16 cellular contexts compared by ENCODE assay signal in genomic region chr3:113194747-113195400, GRCh38. TPM values are rescaled to one million over a fixed set of nuclear protein-coding genes. Genes with fewer than 3 reads are reported as not detected.
DNase-seq lines count a peak whose midpoint lies in the region; ATAC-seq and TF ChIP-seq lines count a peak whose summit lies in the region.
"Had no signal": no experiment of that assay in that cellular context is flagged by ENCODE, and none has a peak within 500 bp of the region (broad histone marks: within the 10 kb centered on the region; RNA-seq: fewer than 3 reads in every experiment).

No MANE protein-coding gene starts in this region.

- no peak overlapping the region for H3K4me2 ChIP-seq in OCI-LY7 (ENCODE audit: low read length)

- H3K27ac Mint-ChIP-seq in activated CD8-positive, alpha-beta T cell treated with anti-CD3 and anti-CD28 coated beads for 36 hours: no peak overlapping the region
- H3K27ac Mint-ChIP-seq: activated CD4-positive, alpha-beta T cell treated with anti-CD3 and anti-CD28 coated beads, Interleukin-2, amount 10 ng/mL, durations not matched to agents 24 days and 14 days; IgD-negative memory B cell; memory B cell had no signal

- no peaks in the 10 kb centered on the region for H3K27me3 ChIP-seq in muscle layer of duodenum (ENCODE audit: low read depth, low read length)

- no TSS peak for BruUV-seq in OCI-LY7 (replicated peaks; lab: Mats Ljungman, UMichigan)

- no peaks in the 10 kb centered on the region for H3K9me3 Mint-ChIP-seq in activated CD8-positive, alpha-beta T cell treated with anti-CD3 and anti-CD28 coated beads for 36 hours
- H3K9me3 Mint-ChIP-seq: activated CD4-positive, alpha-beta T cell treated with anti-CD3 and anti-CD28 coated beads, Interleukin-2, amount 10 ng/mL, durations not matched to agents 24 days and 14 days; activated T-cell treated with anti-CD3 and anti-CD28 coated beads, Interleukin-2, amount 50 U/mL, for 4 hours; memory B cell had no signal

- H3K4me3 ChIP-seq in choroid plexus epithelial cell (ENCODE audit: low read depth, low read length): no peak overlapping the region
- no peak overlapping the region for H3K4me3 ChIP-seq in muscle layer of duodenum (ENCODE audit: low read depth in 1 of 2, low read length in 2 of 2)
- no peak overlapping the region for H3K4me3 ChIP-seq in OCI-LY7 (ENCODE audit: low read depth, low read length, poor library complexity, severe bottlenecking)

- CTCF ChIA-PET in activated CD8-positive, alpha-beta T cell treated with anti-CD3 and anti-CD28 coated beads for 36 hours (lab: Charles Lee): interaction anchor here (1.2 kb wide), 1 partner anchor 93 kb away, joined by 5 read pairs; no protein-coding TSS in a partner anchor
- CTCF ChIA-PET in OCI-LY7 (lab: Charles Lee; ENCODE audit: unreplicated experiment): interaction anchor here (1.0 kb wide), 1 partner anchor 18 kb away, joined by 3 read pairs; no protein-coding TSS in a partner anchor

- no peaks in the 10 kb centered on the region for H3K4me1 Mint-ChIP-seq in activated CD8-positive, alpha-beta T cell treated with anti-CD3 and anti-CD28 coated beads for 36 hours (ENCODE audit: low read depth)
- H3K4me1 Mint-ChIP-seq: activated CD4-positive, alpha-beta T cell treated with anti-CD3 and anti-CD28 coated beads, Interleukin-2, amount 10 ng/mL, durations not matched to agents 24 days and 14 days; IgD-negative memory B cell; memory B cell had no signal

- intact Hi-C loops in activated CD8-positive, alpha-beta T cell treated with anti-CD3 and anti-CD28 coated beads for 36 hours (cut with micrococcal nuclease): no loop called here
- intact Hi-C loops in OCI-LY7 (cut with micrococcal nuclease; ENCODE audit: unreplicated experiment): no loop called here

- POLR2A ChIA-PET in activated CD8-positive, alpha-beta T cell treated with anti-CD3 and anti-CD28 coated beads for 36 hours (lab: Charles Lee): interaction anchor here (1.2 kb wide), 1 partner anchor 48 kb away, joined by 3 read pairs; no protein-coding TSS in a partner anchor
- POLR2A ChIA-PET in OCI-LY7 (lab: Charles Lee): no interaction called here

- H3K9me2 ChIP-seq in OCI-LY7 (ENCODE audit: insufficient read depth, low read length): no peaks in the 10 kb centered on the region

- DNase-seq in DMS79 (lab: John Stamatoyannopoulos, UW) (peak; percentile 88), NCI-H1694 (lab: John Stamatoyannopoulos, UW) (peak; percentile 26), choroid plexus epithelial cell (ENCODE audit: low read depth) (peak; percentile 6), OCI-LY7 (ENCODE audit: low spot score) (no peak)
- DNase-seq in activated CD8-positive, alpha-beta T cell treated with anti-CD3 and anti-CD28 coated beads for 36 hours: no peak
- DNase-seq: activated CD4-positive, alpha-beta T cell treated with anti-CD3 and anti-CD28 coated beads, Interleukin-2, amount 10 ng/mL, durations not matched to agents 24 days and 14 days; activated T-cell treated with anti-CD3 and anti-CD28 coated beads, Interleukin-2, amount 50 U/mL, for 4 hours; amniotic stem cell; NK-92 treated with Interleukin-12 subunit alpha and Interleukin-12 subunit beta, amount 100 ng/mL, for 24 hours; small intestine had no signal

- H4K20me1 ChIP-seq in OCI-LY7 (ENCODE audit: insufficient read depth, low read length): no peaks in the 10 kb centered on the region

- no peak for ATAC-seq in HG03469 (IDR thresholded peaks at IDR 0.05; ENCODE audit: unreplicated experiment)
- ATAC-seq in activated CD8-positive, alpha-beta T cell treated with anti-CD3 and anti-CD28 coated beads for 36 hours: no peak
- ATAC-seq in GM21515 (IDR thresholded peaks at IDR 0.05; ENCODE audit: unreplicated experiment): no peak
- ATAC-seq: activated T-cell treated with anti-CD3 and anti-CD28 coated beads, Interleukin-2, amount 50 U/mL, for 4 hours; Right ventricle myocardium inferior had no signal

- H3K4me1 ChIP-seq in muscle layer of duodenum (ENCODE audit: control insufficient read depth in 1 of 2, insufficient read depth in 2 of 2, low read length in 2 of 2): peaks cover 0 to 22% of the 10 kb centered on the region in 2 donors
- H3K4me1 ChIP-seq in OCI-LY7 (ENCODE audit: insufficient read depth, low read length, poor library complexity, severe bottlenecking): no peaks in the 10 kb centered on the region

- H3K36me3 Mint-ChIP-seq in activated CD8-positive, alpha-beta T cell treated with anti-CD3 and anti-CD28 coated beads for 36 hours (ENCODE audit: low read depth): no peaks in the 10 kb centered on the region
- H3K36me3 Mint-ChIP-seq: IgD-negative memory B cell, memory B cell had no signal

- H3K9me3 ChIP-seq in muscle layer of duodenum (ENCODE audit: control insufficient read depth in 1 of 2, low read length in 2 of 2) (no peaks in the 10 kb centered on the region), OCI-LY7 (ENCODE audit: low read length) (no peaks in the 10 kb centered on the region)

- H2AFZ ChIP-seq in OCI-LY7 (ENCODE audit: low read length): no peak overlapping the region

- H3K36me3 ChIP-seq in muscle layer of duodenum (ENCODE audit: control insufficient read depth in 1 of 2, insufficient read depth in 2 of 2, low read length in 2 of 2) (no peaks in the 10 kb centered on the region), OCI-LY7 (ENCODE audit: insufficient read depth, low read length) (no peaks in the 10 kb centered on the region)

- TF ChIP-seq CTCF in choroid plexus epithelial cell (conservative IDR thresholded peaks at IDR 0.05; ENCODE audit: low read depth, low read length) (no peak), OCI-LY7 (conservative IDR thresholded peaks at IDR 0.05; ENCODE audit: low read length) (no peak)
- TF ChIP-seq CTCF in activated CD8-positive, alpha-beta T cell treated with anti-CD3 and anti-CD28 coated beads for 36 hours (IDR thresholded peaks at IDR 0.05): no peak

- H3K27ac ChIP-seq in muscle layer of duodenum (ENCODE audit: low read length): peak overlapping the region; percentile 70
- no peak overlapping the region for H3K27ac ChIP-seq in OCI-LY7 (ENCODE audit: low read depth, low read length, poor library complexity, severe bottlenecking)

- no peak overlapping the region for H3K4me3 Mint-ChIP-seq in activated CD8-positive, alpha-beta T cell treated with anti-CD3 and anti-CD28 coated beads for 36 hours
- H3K4me3 Mint-ChIP-seq: activated CD4-positive, alpha-beta T cell treated with anti-CD3 and anti-CD28 coated beads, Interleukin-2, amount 10 ng/mL, durations not matched to agents 24 days and 14 days; activated T-cell treated with anti-CD3 and anti-CD28 coated beads, Interleukin-2, amount 50 U/mL, for 4 hours; IgD-negative memory B cell; memory B cell had no signal

- peaks cover 3% of the 10 kb centered on the region for H3K27me3 Mint-ChIP-seq in activated CD8-positive, alpha-beta T cell treated with anti-CD3 and anti-CD28 coated beads for 36 hours
- H3K27me3 Mint-ChIP-seq: IgD-negative memory B cell had no signal

- no peaks in the 10 kb centered on the region for H3K79me2 ChIP-seq in OCI-LY7 (ENCODE audit: insufficient read depth, low read depth, low read length)

RNA-seq across cellular contexts. Expression of gene BOC, which starts 16.5 kb away (rescaled TPM):
- under 1 TPM; 0.20 to 0.49 TPM for total RNA-seq in activated CD8-positive, alpha-beta T cell treated with anti-CD3 and anti-CD28 coated beads for 36 hours
- 0.03 TPM in 1 of 2 replicates, not detected in the other for total RNA-seq in OCI-LY7 (2014; rRNA removed; shearing (Covaris generic))
- not detected in 2 replicates for total RNA-seq in OCI-LY7 (2022)

Comparison
In these comparisons a context has a peak if more than half of its experiments do, and no peak if none do; other contexts are left out.
1. DNase-seq: peak in DMS79 (single experiment), NCI-H1694 (single experiment) and choroid plexus epithelial cell (single experiment); none in activated CD8-positive, alpha-beta T cell treated with anti-CD3 and anti-CD28 coated beads for 36 hours (single experiment) and OCI-LY7 (single experiment).